ENCODE assay signal across 6 cellular contexts in the genomic region with DNA sequence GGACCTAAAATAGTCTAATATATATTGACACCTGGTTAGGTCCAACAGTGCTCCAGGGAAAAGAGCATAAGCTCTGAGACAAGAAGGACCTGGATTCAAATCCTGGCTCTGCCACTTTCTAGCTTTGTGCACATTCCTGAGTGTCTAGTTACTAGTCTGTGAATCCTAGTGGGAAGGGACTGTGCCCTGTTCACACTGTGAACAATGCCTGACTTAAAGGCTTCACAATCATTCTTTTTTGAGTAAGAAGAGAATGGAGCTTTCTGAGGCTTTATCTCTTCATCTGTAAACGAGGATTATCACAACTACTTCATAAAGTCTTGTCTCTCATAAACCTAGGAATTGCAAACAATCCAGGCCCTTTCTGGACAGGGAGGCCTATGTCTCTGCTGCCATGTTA.
"Had no signal": no experiment of that assay in that cellular context is flagged by ENCODE, and none has a peak within 500 bp of the region (broad histone marks: within the 10 kb centered on the region; RNA-seq: fewer than 3 reads in every experiment).

No MANE protein-coding gene starts in this region.

- H3K27ac ChIP-seq: GM23248, KMS-11 had no signal

- DNase-seq: GM23248, GOT3, HCEC 1CT, HFFc6, KBM-7 had no signal

- H3K4me3 ChIP-seq: GM23248 had no signal
